In genomic region chr1:153977250-153978240, GRCh38 we compare ENCODE assay signal across 1 cellular context.
A peak's percentile ranks its signal among the peaks of the same experiment; 100 is the strongest.
TF ChIP-seq lines count a peak whose summit lies in the region.

TSS of gene JTB (minus strand) at chr1:153977674. CDS start at chr1:153977252, 422 bp downstream.

TF ChIP-seq in K562, 482 proteins besides CTCF, POLR2A, EP300 and RAD21 (continued from another document):
- TF ChIP-seq, protein P1, sequence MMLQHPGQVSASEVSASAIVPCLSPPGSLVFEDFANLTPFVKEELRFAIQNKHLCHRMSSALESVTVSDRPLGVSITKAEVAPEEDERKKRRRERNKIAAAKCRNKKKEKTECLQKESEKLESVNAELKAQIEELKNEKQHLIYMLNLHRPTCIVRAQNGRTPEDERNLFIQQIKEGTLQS (IDR thresholded peaks at IDR 0.05), result no peak
- TF ChIP-seq, protein P1 (CRISPR knock-in tag; conservative IDR thresholded peaks at IDR 0.05), result no peak
- TF ChIP-seq KLF16 (IDR thresholded peaks at IDR 0.05) (no peak), PHB (CRISPR knock-in tag; IDR thresholded peaks at IDR 0.05) (no peak), EZH2 (IDR thresholded peaks at IDR 0.05; ENCODE audit: borderline replicate concordance, low read depth, low read length) (no peak), TEAD1 (CRISPR knock-in tag; IDR thresholded peaks at IDR 0.05) (peak in 1 of 2 experiments; percentile 29; a peak in 1 of 4 replicates)
